ENCODE assay signal across 21 cellular contexts in the genomic region with DNA sequence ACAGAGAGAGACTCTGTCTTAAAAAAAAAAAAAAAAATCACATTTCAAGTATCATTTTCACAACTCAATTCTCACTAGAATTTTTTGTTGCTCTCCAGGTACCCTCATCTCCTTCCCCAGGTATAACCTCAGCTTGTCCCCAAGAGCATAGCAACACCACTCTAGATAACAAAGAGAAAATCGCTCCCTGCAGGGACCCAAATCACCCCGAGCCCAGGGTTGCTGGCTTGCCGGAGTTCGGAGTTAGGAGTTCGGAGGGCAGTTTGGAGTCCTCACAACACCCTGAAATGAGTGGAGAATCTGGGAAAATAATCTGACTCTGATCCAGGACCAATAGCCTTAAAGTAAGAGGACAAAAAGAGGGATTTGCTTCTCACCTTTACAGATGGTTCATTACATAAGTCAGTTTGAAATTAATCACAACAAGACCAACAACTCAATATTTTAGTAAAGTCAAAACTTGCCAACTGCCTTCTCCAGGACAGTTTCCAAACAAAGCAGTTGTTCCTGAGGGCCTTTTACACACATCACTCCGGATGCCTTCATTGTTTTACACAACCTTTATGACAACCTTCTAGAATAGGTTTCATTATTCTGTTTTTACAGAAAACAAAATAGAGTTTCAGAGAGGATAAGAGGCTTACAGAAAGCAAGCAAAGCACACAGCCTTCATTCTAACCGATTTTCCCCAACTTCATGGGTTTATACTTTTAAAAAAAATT. TPM values are rescaled to one million over a fixed set of nuclear protein-coding genes. Genes with fewer than 3 reads are reported as not detected.
DNase-seq lines count a peak whose midpoint lies in the region; ATAC-seq and TF ChIP-seq lines count a peak whose summit lies in the region.
"Had no signal": no experiment of that assay in that cellular context is flagged by ENCODE, and none has a peak within 500 bp of the region (broad histone marks: within the 10 kb centered on the region; RNA-seq: fewer than 3 reads in every experiment).

No MANE protein-coding gene starts in this region.

- H3K4me2 ChIP-seq in parathyroid adenoma (ENCODE audit: low read length), result no peak overlapping the region
- H3K4me2 ChIP-seq: A549, BLaER1 had no signal

- H3K27me3 ChIP-seq in heart right ventricle (no peaks in the 10 kb centered on the region), right cardiac atrium (ENCODE audit: control insufficient read depth, insufficient read depth) (no peaks in the 10 kb centered on the region), parathyroid adenoma (ENCODE audit: control insufficient read depth, insufficient read depth, low read length) (no peaks in the 10 kb centered on the region), vagina (no peaks in the 10 kb centered on the region)
- H3K27me3 ChIP-seq: BLaER1 had no signal

- no peaks in the 10 kb centered on the region for H3K4me1 Mint-ChIP-seq in activated CD4-positive, alpha-beta memory T cell treated with anti-CD3 and anti-CD28 coated beads, Interleukin-2, amount 10 ng/mL, durations not matched to agents 7 days and 5 days

- no peaks in the 10 kb centered on the region for H3K36me3 ChIP-seq in heart right ventricle
- H3K36me3 ChIP-seq in parathyroid adenoma (ENCODE audit: control insufficient read depth, insufficient read depth, low read length), result no peaks in the 10 kb centered on the region
- H3K36me3 ChIP-seq in vagina, result no peaks in the 10 kb centered on the region

- no peak overlapping the region for H3K9ac ChIP-seq in parathyroid adenoma
- H3K9ac ChIP-seq: BLaER1 had no signal

- ATAC-seq in heart right ventricle (no peak), right cardiac atrium (no peak)
- ATAC-seq: A549, HCT116, HepG2 had no signal

- WGBS in heart right ventricle, 2 donors, result 92 to 93% methylated on average over 7 of the region's 7 CpGs
- WGBS in right cardiac atrium, result 86% methylated on average over 7 of the region's 7 CpGs

- no peaks in the 10 kb centered on the region for H3K36me3 Mint-ChIP-seq in activated CD4-positive, alpha-beta memory T cell treated with anti-CD3 and anti-CD28 coated beads, Interleukin-2, amount 10 ng/mL, durations not matched to agents 7 days and 5 days (ENCODE audit: low read depth)

- CTCF ChIA-PET in activated CD4-positive, alpha-beta memory T cell treated with anti-CD3 and anti-CD28 coated beads, Interleukin-2, amount 10 ng/mL, durations not matched to agents 7 days and 5 days (lab: Charles Lee), result no interaction called here

- no peak for TF ChIP-seq CTCF in heart right ventricle (IDR thresholded peaks at IDR 0.05)
- TF ChIP-seq CTCF in parathyroid adenoma (IDR thresholded peaks at IDR 0.05), result no peak
- no peak for TF ChIP-seq CTCF in vagina (IDR thresholded peaks at IDR 0.05)

- H3K9me3 ChIP-seq in heart right ventricle, result no peaks in the 10 kb centered on the region
- no peaks in the 10 kb centered on the region for H3K9me3 ChIP-seq in right cardiac atrium (ENCODE audit: control insufficient read depth, low read length)
- H3K9me3 ChIP-seq in parathyroid adenoma (ENCODE audit: control insufficient read depth, low read length), result no peaks in the 10 kb centered on the region
- H3K9me3 ChIP-seq in vagina, result no peaks in the 10 kb centered on the region
- H3K9me3 ChIP-seq: A549, BLaER1 had no signal

- no peaks in the 10 kb centered on the region for H3K79me2 ChIP-seq in parathyroid adenoma

- no peak for TF ChIP-seq POLR2A in vagina (IDR thresholded peaks at IDR 0.05)

- H3K27me3 Mint-ChIP-seq in activated CD4-positive, alpha-beta memory T cell treated with anti-CD3 and anti-CD28 coated beads, Interleukin-2, amount 10 ng/mL, durations not matched to agents 7 days and 5 days, result no peaks in the 10 kb centered on the region
- H3K27me3 Mint-ChIP-seq: CD4-positive, alpha-beta memory T cell had no signal

- intact Hi-C loops in heart right ventricle (cut with DNase I) (no loop called here), right cardiac atrium (cut with DNase I) (no loop called here), vagina (cut with DNase I) (no loop called here)

- POLR2A ChIA-PET in activated CD4-positive, alpha-beta memory T cell treated with anti-CD3 and anti-CD28 coated beads, Interleukin-2, amount 10 ng/mL, durations not matched to agents 7 days and 5 days (lab: Charles Lee), result no interaction called here

- H3K4me3 Mint-ChIP-seq in activated CD4-positive, alpha-beta memory T cell treated with anti-CD3 and anti-CD28 coated beads, Interleukin-2, amount 10 ng/mL, durations not matched to agents 7 days and 5 days, result no peak overlapping the region
- H3K4me3 Mint-ChIP-seq: CD14-positive monocyte; CD4-positive, alpha-beta memory T cell; HFFc6 had no signal

- H3K27ac ChIP-seq in heart right ventricle (peak overlapping the region in 6 of 10 donors; percentile 78 to 87 (median 82)), right cardiac atrium (ENCODE audit: low read length) (no peak overlapping the region), parathyroid adenoma (peak overlapping the region; percentile 94), vagina (peak overlapping the region; percentile 68)
- H3K27ac ChIP-seq: 22Rv1, A549, BLaER1 had no signal

- H3K4me3 ChIP-seq in heart right ventricle, result no peak overlapping the region
- H3K4me3 ChIP-seq in right cardiac atrium (ENCODE audit: low read length), result no peak overlapping the region
- no peak overlapping the region for H3K4me3 ChIP-seq in parathyroid adenoma (ENCODE audit: low read depth, low read length)
- H3K4me3 ChIP-seq in vagina, result no peak overlapping the region
- H3K4me3 ChIP-seq: A549, BLaER1 had no signal

- no peaks in the 10 kb centered on the region for H3K9me3 Mint-ChIP-seq in activated CD4-positive, alpha-beta memory T cell treated with anti-CD3 and anti-CD28 coated beads, Interleukin-2, amount 10 ng/mL, durations not matched to agents 7 days and 5 days
- H3K9me3 Mint-ChIP-seq: CD14-positive monocyte, HFFc6 had no signal

- DNase-seq in heart right ventricle (no peak), right cardiac atrium (no peak), dermis microvascular lymphatic vessel endothelial cell (ENCODE audit: low read depth in 2 of 2) (peak; percentile 18 to 54), vagina (ENCODE audit: extremely low spot score in 2 of 2) (no peak), putamen (ENCODE audit: low spot score) (no peak), NCI-H1694 (lab: John Stamatoyannopoulos, UW) (no peak)
- DNase-seq in activated CD4-positive, alpha-beta memory T cell treated with anti-CD3 and anti-CD28 coated beads, Interleukin-2, amount 10 ng/mL, durations not matched to agents 7 days and 5 days, result no peak
- DNase-seq: CD4-positive, alpha-beta memory T cell; DMS153; DMS79; GDM1; GOT3; H7; HFFc6 had no signal

- H3K4me1 ChIP-seq in heart right ventricle (peaks cover 0 to 34% (median 8%) of the 10 kb centered on the region in 9 donors), right cardiac atrium (ENCODE audit: control insufficient read depth, insufficient read depth, low read length) (no peaks in the 10 kb centered on the region), parathyroid adenoma (peaks cover 61% of the 10 kb centered on the region), vagina (peaks cover 21% of the 10 kb centered on the region)
- H3K4me1 ChIP-seq: A549, BLaER1 had no signal

- peak overlapping the region; percentile 69 for H2AFZ ChIP-seq in parathyroid adenoma

- H3K27ac Mint-ChIP-seq in activated CD4-positive, alpha-beta memory T cell treated with anti-CD3 and anti-CD28 coated beads, Interleukin-2, amount 10 ng/mL, durations not matched to agents 7 days and 5 days, result no peak overlapping the region
- H3K27ac Mint-ChIP-seq: CD14-positive monocyte; CD4-positive, alpha-beta memory T cell; HFFc6 had no signal

RNA-seq across cellular contexts. Expression of gene C2orf76, which starts 59.1 kb away (rescaled TPM):
- total RNA-seq in heart right ventricle, result 1 to 10 TPM; 5.1 to 9.9 (median 8.2) TPM
- 10 to 100 TPM; 11.9 to 12.2 TPM for polyA plus RNA-seq in heart right ventricle
- total RNA-seq in right cardiac atrium, result 10 to 100 TPM; 11.4 to 13.3 (median 13.0) TPM
- polyA plus RNA-seq in right cardiac atrium, result 27.7 TPM
- total RNA-seq in dermis microvascular lymphatic vessel endothelial cell, result 9.8 and 10.0 TPM in 2 replicates
- total RNA-seq in vagina, result 3.7 TPM
- total RNA-seq in activated CD4-positive, alpha-beta memory T cell treated with anti-CD3 and anti-CD28 coated beads, Interleukin-2, amount 10 ng/mL, durations not matched to agents 7 days and 5 days, result 1 to 10 TPM; 6.9 to 7.1 TPM

RNA-seq across cellular contexts. Expression of gene DBI, which starts 59.2 kb away (rescaled TPM):
- 100 to 1,000 TPM; 195 to 383 (median 253) TPM for total RNA-seq in heart right ventricle
- 100 to 1,000 TPM; 473 to 502 TPM for polyA plus RNA-seq in heart right ventricle
- total RNA-seq in right cardiac atrium, result 100 to 1,000 TPM; 178 to 218 (median 200) TPM
- 671 TPM for polyA plus RNA-seq in right cardiac atrium
- 77.0 and 103 TPM in 2 replicates for total RNA-seq in dermis microvascular lymphatic vessel endothelial cell
- 117 TPM for total RNA-seq in vagina
- 100 to 1,000 TPM; 142 to 150 TPM for total RNA-seq in activated CD4-positive, alpha-beta memory T cell treated with anti-CD3 and anti-CD28 coated beads, Interleukin-2, amount 10 ng/mL, durations not matched to agents 7 days and 5 days

Comparison
In these comparisons a context has a peak if more than half of its experiments do, and no peak if none do; other contexts are left out.
1. DNase-seq: peak in dermis microvascular lymphatic vessel endothelial cell (2 of 2); none in heart right ventricle (0 of 2), right cardiac atrium (0 of 3), vagina (0 of 2), putamen (single experiment), NCI-H1694 (single experiment) and activated CD4-positive, alpha-beta memory T cell treated with anti-CD3 and anti-CD28 coated beads, Interleukin-2, amount 10 ng/mL, durations not matched to agents 7 days and 5 days (single experiment).